33 cellular contexts compared by ENCODE assay signal in the genomic region with DNA sequence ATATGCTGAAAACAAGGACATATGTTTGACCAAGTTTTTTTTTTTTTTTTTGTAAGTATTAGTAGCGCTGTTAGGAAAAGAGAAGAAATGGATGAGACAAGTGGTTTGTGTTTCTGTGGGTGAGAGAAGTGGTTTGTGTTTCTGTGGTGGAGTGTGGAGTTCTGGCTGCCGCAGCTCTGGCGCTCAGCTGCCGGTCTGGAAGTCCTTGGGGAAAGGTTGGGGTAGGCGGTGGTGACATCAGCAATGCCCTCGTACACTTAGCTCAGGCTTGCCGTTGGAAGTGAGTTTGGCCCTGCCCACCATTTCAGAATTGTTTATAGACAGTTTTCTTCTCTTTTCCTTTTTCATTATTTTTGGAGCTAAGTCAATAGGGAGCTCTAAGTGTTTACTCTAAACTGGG.
A peak's percentile ranks its signal among the peaks of the same experiment; 100 is the strongest.
DNase-seq lines count a peak whose midpoint lies in the region; ATAC-seq, FAIRE-seq and TF ChIP-seq lines count a peak whose summit lies in the region.
"Had no signal": no experiment of that assay in that cellular context is flagged by ENCODE, and none has a peak within 500 bp of the region (broad histone marks: within the 10 kb centered on the region; RNA-seq: fewer than 3 reads in every experiment).

No MANE protein-coding gene starts in this region.

- FAIRE-seq in astrocyte (lab: Jason Lieb, UNC): no peak
- FAIRE-seq: A204.1, HTR-8/SVneo, small intestine had no signal

- 61% methylated on average over 7 of the region's 7 CpGs for WGBS in right cardiac atrium
- WGBS in mesenchymal stem cell: 96% methylated on average over 3 of the region's 7 CpGs

- no peak overlapping the region for H2BK5ac ChIP-seq in mesenchymal stem cell (ENCODE audit: low read depth, low read length, poor library complexity, severe bottlenecking)

- H3K23ac ChIP-seq in mesenchymal stem cell (ENCODE audit: low read length in 2 of 2): no peak overlapping the region

- H2BK12ac ChIP-seq in mesenchymal stem cell (ENCODE audit: low read length in 2 of 2): no peak overlapping the region

- no peak overlapping the region for H4K91ac ChIP-seq in mesenchymal stem cell (ENCODE audit: low read length)

- H3K18ac ChIP-seq in mesenchymal stem cell (ENCODE audit: low read depth in 1 of 2, low read length in 2 of 2): no peak overlapping the region

- H2AFZ ChIP-seq in astrocyte (ENCODE audit: low read depth, low read length) (no peak overlapping the region), mesenchymal stem cell (ENCODE audit: low read depth, low read length) (no peak overlapping the region)

- no peak overlapping the region for H4K8ac ChIP-seq in mesenchymal stem cell (ENCODE audit: low read length)

- no peak overlapping the region for H3K4me3 Mint-ChIP-seq in astrocyte (ENCODE audit: unreplicated experiment)
- H3K4me3 Mint-ChIP-seq: activated CD4-positive, alpha-beta T cell treated with anti-CD3 and anti-CD28 coated beads, Interleukin-2, amount 10 ng/mL, durations not matched to agents 7 days and 5 days; activated T-cell treated with anti-CD3 and anti-CD28 coated beads, Interleukin-2, amount 50 U/mL, for 4 hours; T-helper 2 cell treated with Interferon-gamma antibody and Interleukin-4, amounts not matched to agents 5 μg/mL and 100 μg/mL, for 36 hours had no signal

- peak; percentile 51 to 72 (median 67) for DNase-seq in right cardiac atrium
- DNase-seq in left ventricle myocardium inferior: no peak
- DNase-seq in astrocyte (ENCODE audit: low read depth): peak; percentile 10
- DNase-seq in mesenchymal stem cell: peak; percentile 17
- peak; percentile 52 for DNase-seq in stromal cell of bone marrow (ENCODE audit: low read depth)
- DNase-seq in NCI-H2029 treated with DMSO at 0.1 percent for 48 hours (lab: John Stamatoyannopoulos, UW): no peak
- DNase-seq in activated naive CD4-positive, alpha-beta T cell (lab: John Stamatoyannopoulos, UW): no peak
- DNase-seq: activated CD4-positive, alpha-beta T cell treated with anti-CD3 and anti-CD28 coated beads, Interleukin-2, amount 10 ng/mL, durations not matched to agents 7 days and 5 days; activated naive CD4-positive, alpha-beta T cell treated with Interleukin-2 at 50 U/mL for 16 hours; activated T-cell treated with anti-CD3 and anti-CD28 coated beads, Interleukin-2, amount 50 U/mL, for 4 hours; AML-193; amygdala; COR-L47; DMS79; effector memory CD4-positive, alpha-beta T cell; gastrocnemius medialis; GDM1; hippocampal formation; KBM-7; MG63; NCI-H1436; NCI-H2171; NCI-H510A; SHP77; small intestine; stimulated activated CD8-positive, alpha-beta memory T cell treated with anti-CD3 and anti-CD28 coated beads, Interleukin-4, amount 100 ng/mL, for 48 hours; transverse colon had no signal

- peaks cover 2% of the 10 kb centered on the region for H3K9me3 Mint-ChIP-seq in astrocyte (ENCODE audit: unreplicated experiment)
- H3K9me3 Mint-ChIP-seq: activated T-cell treated with anti-CD3 and anti-CD28 coated beads, Interleukin-2, amount 50 U/mL, for 4 hours; T-helper 2 cell treated with Interferon-gamma antibody and Interleukin-4, amounts not matched to agents 5 μg/mL and 100 μg/mL, for 36 hours had no signal

- no peak overlapping the region for H3K14ac ChIP-seq in mesenchymal stem cell (ENCODE audit: low read length in 2 of 2)

- H3K9ac ChIP-seq in astrocyte (ENCODE audit: low read length) (no peak overlapping the region), mesenchymal stem cell (ENCODE audit: low read length) (peak overlapping the region; percentile 23)

- H2BK15ac ChIP-seq in mesenchymal stem cell (ENCODE audit: low read depth, poor library complexity, severe bottlenecking): no peak overlapping the region

- H3K4me1 ChIP-seq in right cardiac atrium (ENCODE audit: control insufficient read depth, insufficient read depth, low read length): peaks cover 8% of the 10 kb centered on the region
- H3K4me1 ChIP-seq in left ventricle myocardium inferior: peaks cover 41% of the 10 kb centered on the region
- no peaks in the 10 kb centered on the region for H3K4me1 ChIP-seq in astrocyte (ENCODE audit: insufficient read depth, low read length)
- peaks cover 9% of the 10 kb centered on the region for H3K4me1 ChIP-seq in mesenchymal stem cell (ENCODE audit: control insufficient read depth, insufficient read depth, low read depth, low read length)
- H3K4me1 ChIP-seq: breast epithelium, transverse colon had no signal

- H3K9me3 ChIP-seq in right cardiac atrium (ENCODE audit: control insufficient read depth, low read length) (no peaks in the 10 kb centered on the region), left ventricle myocardium inferior (replicated peaks) (no peaks in the 10 kb centered on the region), astrocyte (ENCODE audit: insufficient read depth, low read depth, low read length) (no peaks in the 10 kb centered on the region), mesenchymal stem cell (ENCODE audit: control insufficient read depth, low read length) (no peaks in the 10 kb centered on the region)
- H3K9me3 ChIP-seq: breast epithelium, gastrocnemius medialis, MG63, transverse colon had no signal

- peaks cover 3% of the 10 kb centered on the region for H3K79me2 ChIP-seq in astrocyte (ENCODE audit: insufficient read depth, low read length)

- no peaks in the 10 kb centered on the region for H3K27me3 ChIP-seq in right cardiac atrium (ENCODE audit: control insufficient read depth, insufficient read depth)
- no peaks in the 10 kb centered on the region for H3K27me3 ChIP-seq in left ventricle myocardium inferior (ENCODE audit: low read depth)
- H3K27me3 ChIP-seq in astrocyte (ENCODE audit: insufficient read depth, low read length): no peaks in the 10 kb centered on the region
- H3K27me3 ChIP-seq in mesenchymal stem cell (ENCODE audit: control insufficient read depth in 1 of 2, insufficient read depth in 1 of 2, low read length in 2 of 2): no peaks in the 10 kb centered on the region
- H3K27me3 ChIP-seq: breast epithelium, gastrocnemius medialis, MG63, transverse colon had no signal

- no peaks in the 10 kb centered on the region for H3K27me3 Mint-ChIP-seq in astrocyte (ENCODE audit: low read depth, unreplicated experiment)
- H3K27me3 Mint-ChIP-seq: activated CD4-positive, alpha-beta T cell treated with anti-CD3 and anti-CD28 coated beads, Interleukin-2, amount 10 ng/mL, durations not matched to agents 7 days and 5 days had no signal

- H3K36me3 ChIP-seq in left ventricle myocardium inferior (no peaks in the 10 kb centered on the region), astrocyte (ENCODE audit: insufficient read depth, low read length) (no peaks in the 10 kb centered on the region), mesenchymal stem cell (ENCODE audit: control insufficient read depth in 1 of 2, insufficient read depth in 2 of 2, low read depth in 1 of 2, low read length in 2 of 2) (peaks cover 2 to 31% of the 10 kb centered on the region in 2 experiments)
- H3K36me3 ChIP-seq: breast epithelium, gastrocnemius medialis, transverse colon, WERI-Rb-1 had no signal

- TF ChIP-seq CTCF in left ventricle myocardium inferior (IDR thresholded peaks at IDR 0.05; ENCODE audit: borderline replicate concordance) (no peak), astrocyte (IDR thresholded peaks at IDR 0.05; ENCODE audit: insufficient read depth, low read depth, low read length) (no peak)

- no peaks in the 10 kb centered on the region for H3K4me1 Mint-ChIP-seq in astrocyte (ENCODE audit: low read depth, unreplicated experiment)

- H3K4me3 ChIP-seq in right cardiac atrium (ENCODE audit: low read length) (no peak overlapping the region), left ventricle myocardium inferior (no peak overlapping the region), astrocyte (ENCODE audit: insufficient read depth, low read depth, low read length) (no peak overlapping the region), mesenchymal stem cell (ENCODE audit: insufficient read depth in 1 of 2, low read depth in 1 of 2, low read length in 2 of 2) (no peak overlapping the region)
- H3K4me3 ChIP-seq: breast epithelium, gastrocnemius medialis, MG63, transverse colon had no signal

- peaks cover 45% of the 10 kb centered on the region for H3K79me1 ChIP-seq in mesenchymal stem cell (replicated peaks; ENCODE audit: low read length, poor library complexity, severe bottlenecking)

- no peak overlapping the region for H2AK5ac ChIP-seq in mesenchymal stem cell (ENCODE audit: low read length, severe bottlenecking)

- peaks cover 51% of the 10 kb centered on the region for H4K20me1 ChIP-seq in astrocyte (ENCODE audit: insufficient read depth, low read length)

- H3K4ac ChIP-seq in mesenchymal stem cell (ENCODE audit: low read depth in 1 of 2, low read length in 2 of 2): no peak overlapping the region

- no peak overlapping the region for H3K27ac Mint-ChIP-seq in astrocyte (ENCODE audit: unreplicated experiment)
- H3K27ac Mint-ChIP-seq: activated CD4-positive, alpha-beta T cell treated with anti-CD3 and anti-CD28 coated beads, Interleukin-2, amount 10 ng/mL, durations not matched to agents 7 days and 5 days; T-helper 2 cell treated with Interferon-gamma antibody and Interleukin-4, amounts not matched to agents 5 μg/mL and 100 μg/mL, for 36 hours had no signal

- peaks cover 7% of the 10 kb centered on the region for H3K36me3 Mint-ChIP-seq in astrocyte (ENCODE audit: low read depth, unreplicated experiment)

- H2BK120ac ChIP-seq in mesenchymal stem cell (ENCODE audit: low read depth, low read length): no peak overlapping the region

- intact Hi-C loops in right cardiac atrium (cut with DNase I) (no loop called here), left ventricle myocardium inferior (cut with micrococcal nuclease) (no loop called here)

- no peak overlapping the region for H3K27ac ChIP-seq in right cardiac atrium (ENCODE audit: low read length)
- no peak overlapping the region for H3K27ac ChIP-seq in left ventricle myocardium inferior (replicated peaks)
- no peak overlapping the region for H3K27ac ChIP-seq in astrocyte (ENCODE audit: low read depth, low read length)
- H3K27ac ChIP-seq in mesenchymal stem cell (ENCODE audit: low read length, poor library complexity, severe bottlenecking): no peak overlapping the region
- H3K27ac ChIP-seq: breast epithelium, gastrocnemius medialis, transverse colon, WERI-Rb-1 had no signal

- ATAC-seq in right cardiac atrium: peak in 1 of 2 donors; percentile 40
- no peak for ATAC-seq in HG02571 (IDR thresholded peaks at IDR 0.05; ENCODE audit: unreplicated experiment)
- ATAC-seq: activated T-cell treated with anti-CD3 and anti-CD28 coated beads, Interleukin-2, amount 50 U/mL, for 4 hours; gastrocnemius medialis had no signal

- no peak overlapping the region for H3K4me2 ChIP-seq in astrocyte (ENCODE audit: low read length)
- no peak overlapping the region for H3K4me2 ChIP-seq in mesenchymal stem cell (ENCODE audit: low read length, poor library complexity, severe bottlenecking)

Comparison
In these comparisons a context has a peak if more than half of its experiments do, and no peak if none do; other contexts are left out.
1. DNase-seq: peak in right cardiac atrium (3 of 3), astrocyte (single experiment), mesenchymal stem cell (single experiment) and stromal cell of bone marrow (single experiment); none in left ventricle myocardium inferior (single experiment), NCI-H2029 treated with DMSO at 0.1 percent for 48 hours (single experiment) and activated naive CD4-positive, alpha-beta T cell (0 of 4).